In genomic region chr10:86824151-86824550, GRCh38 we compare ENCODE assay signal across 1 cellular context.
TF ChIP-seq lines count a peak whose summit lies in the region.

No MANE protein-coding gene starts in this region.

TF ChIP-seq in H1, 55 proteins besides CTCF, POLR2A, EP300 and RAD21:
- TF ChIP-seq EGR1 (IDR thresholded peaks at IDR 0.05; ENCODE audit: borderline replicate concordance, low read depth, low read length) (no peak), USF2 (IDR thresholded peaks at IDR 0.05; ENCODE audit: low read length) (0 out of 2 replicates have a peak, but pooled peaks have one; percentile 28)
